ENCODE assay signal across 26 cellular contexts in genomic region chr11:127506647-127507046, GRCh38.
"Had no signal": no experiment of that assay in that cellular context is flagged by ENCODE, and none has a peak within 500 bp of the region (broad histone marks: within the 10 kb centered on the region; RNA-seq: fewer than 3 reads in every experiment).

No MANE protein-coding gene starts in this region.

- H3K27ac ChIP-seq: SK-N-MC, VCaP had no signal

- H3K27me3 Mint-ChIP-seq: activated CD4-positive, alpha-beta memory T cell treated with anti-CD3 and anti-CD28 coated beads, Interleukin-2, amount 10 ng/mL, durations not matched to agents 7 days and 5 days; activated naive CD8-positive, alpha-beta T cell; activated T-helper 17 cell treated with anti-CD3 and anti-CD28 coated beads, Interleukin-2, amount 50 U/mL, for 72 hours; brain; central memory CD8-positive, alpha-beta T cell had no signal

- H3K27ac Mint-ChIP-seq: activated CD4-positive, alpha-beta memory T cell treated with anti-CD3 and anti-CD28 coated beads, Interleukin-2, amount 10 ng/mL, durations not matched to agents 7 days and 5 days; activated CD4-positive, alpha-beta T cell treated with anti-CD3 and anti-CD28 coated beads for 36 hours; activated naive CD4-positive, alpha-beta T cell treated with anti-CD3 and anti-CD28 coated beads for 36 hours; activated naive CD8-positive, alpha-beta T cell; activated T-helper 17 cell treated with anti-CD3 and anti-CD28 coated beads, Interleukin-2, amount 50 U/mL, for 72 hours; brain had no signal

- DNase-seq: activated CD4-positive, alpha-beta memory T cell treated with anti-CD3 and anti-CD28 coated beads, Interleukin-2, amount 10 ng/mL, durations not matched to agents 7 days and 5 days; activated CD4-positive, alpha-beta T cell treated with anti-CD3 and anti-CD28 coated beads for 36 hours; activated CD4-positive, alpha-beta T cell treated with anti-CD3 and anti-CD28 coated beads, Interleukin-2, amount 50 U/mL, for 1 hour; activated gamma-delta T cell; activated naive CD4-positive, alpha-beta T cell treated with anti-CD3 and anti-CD28 coated beads for 36 hours; activated T-cell treated with anti-CD3 and anti-CD28 coated beads for 4 hours; activated T-cell treated with anti-CD3 and anti-CD28 coated beads, Interleukin-2, amount 50 U/mL, for 48 hours; amygdala; MM.1S; NCI-H1105 treated with DMSO at 0.1 percent for 48 hours; NCI-H1436 treated with DMSO at 0.1 percent for 48 hours; NCI-H187; NCI-H2081; NCI-H2171 treated with DMSO at 0.1 percent for 48 hours; NCI-H345; NCI-H510A; NCI-H774; RPMI8226; T-helper 1 cell had no signal

- H3K4me3 ChIP-seq: SK-N-MC had no signal

- ATAC-seq: activated CD4-positive, alpha-beta T cell treated with anti-CD3 and anti-CD28 coated beads for 36 hours; activated T-helper 17 cell treated with anti-CD3 and anti-CD28 coated beads, Interleukin-2, amount 50 U/mL, for 72 hours; Right ventricle myocardium inferior had no signal

- H3K4me1 Mint-ChIP-seq: activated CD4-positive, alpha-beta memory T cell treated with anti-CD3 and anti-CD28 coated beads, Interleukin-2, amount 10 ng/mL, durations not matched to agents 7 days and 5 days; activated CD4-positive, alpha-beta T cell treated with anti-CD3 and anti-CD28 coated beads for 36 hours; activated T-helper 17 cell treated with anti-CD3 and anti-CD28 coated beads, Interleukin-2, amount 50 U/mL, for 72 hours; brain; central memory CD8-positive, alpha-beta T cell had no signal

- H3K4me3 Mint-ChIP-seq: activated CD4-positive, alpha-beta memory T cell treated with anti-CD3 and anti-CD28 coated beads, Interleukin-2, amount 10 ng/mL, durations not matched to agents 7 days and 5 days; activated CD4-positive, alpha-beta T cell treated with anti-CD3 and anti-CD28 coated beads for 36 hours; activated naive CD4-positive, alpha-beta T cell treated with anti-CD3 and anti-CD28 coated beads for 36 hours; activated naive CD8-positive, alpha-beta T cell; activated T-helper 17 cell treated with anti-CD3 and anti-CD28 coated beads, Interleukin-2, amount 50 U/mL, for 72 hours; brain; central memory CD8-positive, alpha-beta T cell had no signal

- H3K9me3 Mint-ChIP-seq: activated CD4-positive, alpha-beta memory T cell treated with anti-CD3 and anti-CD28 coated beads, Interleukin-2, amount 10 ng/mL, durations not matched to agents 7 days and 5 days; activated naive CD4-positive, alpha-beta T cell treated with anti-CD3 and anti-CD28 coated beads for 36 hours; activated T-helper 17 cell treated with anti-CD3 and anti-CD28 coated beads, Interleukin-2, amount 50 U/mL, for 72 hours; central memory CD8-positive, alpha-beta T cell had no signal

- H3K36me3 Mint-ChIP-seq: activated naive CD8-positive, alpha-beta T cell; brain had no signal
